Comparison of ENCODE assay signal across 19 cellular contexts in the genomic region with DNA sequence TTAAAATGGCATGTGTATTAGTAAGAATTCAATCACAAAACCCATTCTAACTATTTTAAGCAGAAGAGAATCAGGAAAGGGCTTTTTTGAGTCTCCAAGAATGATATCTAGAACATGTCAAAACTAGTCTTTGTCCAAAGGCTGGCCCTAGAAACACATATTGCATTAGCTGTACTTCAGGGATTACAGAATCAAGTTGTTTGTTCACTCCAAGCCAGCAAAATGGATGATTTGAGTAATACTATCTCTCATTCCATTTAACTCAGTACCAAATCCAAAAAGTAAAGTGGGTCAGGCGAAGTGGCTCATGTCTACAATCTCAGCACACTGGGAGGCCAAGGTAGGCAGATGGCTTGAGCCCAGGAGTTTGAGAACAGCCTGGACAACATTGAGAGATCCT. TPM values are rescaled to one million over a fixed set of nuclear protein-coding genes. Genes with fewer than 3 reads are reported as not detected.
A peak's percentile ranks its signal among the peaks of the same experiment; 100 is the strongest.
DNase-seq lines count a peak whose midpoint lies in the region; ATAC-seq and TF ChIP-seq lines count a peak whose summit lies in the region.
"Had no signal": no experiment of that assay in that cellular context is flagged by ENCODE, and none has a peak within 500 bp of the region (broad histone marks: within the 10 kb centered on the region; RNA-seq: fewer than 3 reads in every experiment).

No MANE protein-coding gene starts in this region.

- DNase-seq in cardiac muscle cell (ENCODE audit: low read depth in 1 of 2, low spot score in 1 of 2) (peak in 1 of 2 donors; percentile 3), left ventricle myocardium inferior (no peak), cerebellar cortex (ENCODE audit: low spot score) (peak; percentile 29), fibroblast of the aortic adventitia (ENCODE audit: low read depth) (peak; percentile 26), trophoblast cell (no peak), GM19238 (ENCODE audit: insufficient read length, low spot score) (no peak)
- DNase-seq in activated naive CD8-positive, alpha-beta T cell treated with anti-CD3 and anti-CD28 coated beads for 36 hours = no peak
- DNase-seq: DMS 273 treated with DMSO at 0.1 percent for 48 hours, H7, IMR-90, Karpas-422, MM.1S, NCI-H1092 treated with DMSO at 0.1 percent for 48 hours, NCI-H2081 treated with DMSO at 0.1 percent for 48 hours, NCI-H2227 treated with DMSO at 0.1 percent for 48 hours, NCI-H524 had no signal

- no peaks in the 10 kb centered on the region for H3K79me2 ChIP-seq in trophoblast cell (ENCODE audit: control insufficient read depth, insufficient read depth, low read length, poor library complexity)

- no peaks in the 10 kb centered on the region for H3K27me3 Mint-ChIP-seq in activated naive CD8-positive, alpha-beta T cell treated with anti-CD3 and anti-CD28 coated beads for 36 hours

- H3K4ac ChIP-seq in trophoblast cell (ENCODE audit: low read depth, low read length) = no peak overlapping the region

- H3K27ac Mint-ChIP-seq in activated naive CD8-positive, alpha-beta T cell treated with anti-CD3 and anti-CD28 coated beads for 36 hours = no peak overlapping the region

- H3K36me3 ChIP-seq in cardiac muscle cell (peaks cover 19% of the 10 kb centered on the region), left ventricle myocardium inferior (peaks cover 25% of the 10 kb centered on the region), trophoblast cell (ENCODE audit: control insufficient read depth in 1 of 2, insufficient read depth in 2 of 2, low read length in 2 of 2) (peaks cover 0 to 3% of the 10 kb centered on the region in 2 experiments)

- H3K27ac ChIP-seq in cardiac muscle cell (peak overlapping the region; percentile 63), left ventricle myocardium inferior (replicated peaks) (no peak overlapping the region), trophoblast cell (ENCODE audit: low read depth, low read length) (no peak overlapping the region)
- H3K27ac ChIP-seq: C4-2B, PC-9 had no signal

- H2BK120ac ChIP-seq in trophoblast cell (ENCODE audit: insufficient read depth, low read length, poor library complexity) = no peak overlapping the region

- ATAC-seq in HG02763 (IDR thresholded peaks at IDR 0.05; ENCODE audit: unreplicated experiment) = no peak

- TF ChIP-seq CTCF in cardiac muscle cell (IDR thresholded peaks at IDR 0.05; ENCODE audit: low read depth, low read length) (no peak), left ventricle myocardium inferior (IDR thresholded peaks at IDR 0.05; ENCODE audit: borderline replicate concordance) (no peak), fibroblast of the aortic adventitia (IDR thresholded peaks at IDR 0.05; ENCODE audit: insufficient read depth, low read length) (no peak)

- WGBS in trophoblast cell (ENCODE audit: extremely low coverage, insufficient coverage, insufficient read length) = no CpG with 5 or more reads among the region's 1 CpG

- no peak overlapping the region for H3K14ac ChIP-seq in trophoblast cell (ENCODE audit: low read length)

- H3K4me2 ChIP-seq in trophoblast cell (ENCODE audit: low read length) = no peak overlapping the region
- H3K4me2 ChIP-seq: PC-9 had no signal

- H3K27me3 ChIP-seq in cardiac muscle cell = no peaks in the 10 kb centered on the region
- H3K27me3 ChIP-seq in left ventricle myocardium inferior (ENCODE audit: low read depth) = no peaks in the 10 kb centered on the region
- no peaks in the 10 kb centered on the region for H3K27me3 ChIP-seq in trophoblast cell (ENCODE audit: insufficient read depth, low read length)

- H2AFZ ChIP-seq in trophoblast cell (ENCODE audit: insufficient read depth, low read length, poor library complexity) = no peak overlapping the region
- H2AFZ ChIP-seq: PC-9 had no signal

- no peak overlapping the region for H3K23ac ChIP-seq in trophoblast cell (ENCODE audit: low read length)

- no peaks in the 10 kb centered on the region for H3K9me3 ChIP-seq in cardiac muscle cell (ENCODE audit: low read depth)
- H3K9me3 ChIP-seq in left ventricle myocardium inferior (replicated peaks) = no peaks in the 10 kb centered on the region
- H3K9me3 ChIP-seq in trophoblast cell (ENCODE audit: insufficient read depth, low read depth, low read length) = no peaks in the 10 kb centered on the region

- H4K91ac ChIP-seq in trophoblast cell (ENCODE audit: low read depth, low read length) = no peak overlapping the region

- no peaks in the 10 kb centered on the region for H3K9me3 Mint-ChIP-seq in activated naive CD8-positive, alpha-beta T cell treated with anti-CD3 and anti-CD28 coated beads for 36 hours

- H3K4me3 ChIP-seq in cardiac muscle cell (no peak overlapping the region), left ventricle myocardium inferior (no peak overlapping the region), fibroblast of the aortic adventitia (ENCODE audit: low read depth, low read length) (no peak overlapping the region), trophoblast cell (ENCODE audit: low read depth, low read length) (no peak overlapping the region)
- H3K4me3 ChIP-seq: PC-9 had no signal

- H3K9ac ChIP-seq in trophoblast cell (ENCODE audit: low read length) = no peak overlapping the region

- H3K18ac ChIP-seq in trophoblast cell (ENCODE audit: low read length) = no peak overlapping the region

- no peaks in the 10 kb centered on the region for H3K79me1 ChIP-seq in trophoblast cell (ENCODE audit: low read length)

- H2AK5ac ChIP-seq in trophoblast cell (ENCODE audit: low read length) = no peak overlapping the region

- no peak overlapping the region for H2BK5ac ChIP-seq in trophoblast cell (ENCODE audit: low read depth, low read length, poor library complexity)

- H3K4me3 Mint-ChIP-seq in activated naive CD8-positive, alpha-beta T cell treated with anti-CD3 and anti-CD28 coated beads for 36 hours = no peak overlapping the region

- H3K36me3 Mint-ChIP-seq in activated naive CD8-positive, alpha-beta T cell treated with anti-CD3 and anti-CD28 coated beads for 36 hours = peaks cover 22% of the 10 kb centered on the region

- no peak overlapping the region for H4K8ac ChIP-seq in trophoblast cell (ENCODE audit: low read depth, low read length)

- intact Hi-C loops in left ventricle myocardium inferior (cut with micrococcal nuclease) = no loop called here

- H4K12ac ChIP-seq in trophoblast cell (ENCODE audit: low read depth, low read length) = no peak overlapping the region

- H2BK12ac ChIP-seq in trophoblast cell (ENCODE audit: low read length) = no peak overlapping the region

- peaks cover 5% of the 10 kb centered on the region for H3K4me1 Mint-ChIP-seq in activated naive CD8-positive, alpha-beta T cell treated with anti-CD3 and anti-CD28 coated beads for 36 hours

- H3K4me1 ChIP-seq in cardiac muscle cell (ENCODE audit: low read depth) = peaks cover 15% of the 10 kb centered on the region
- peaks cover 16% of the 10 kb centered on the region for H3K4me1 ChIP-seq in left ventricle myocardium inferior
- H3K4me1 ChIP-seq in trophoblast cell (ENCODE audit: control insufficient read depth in 1 of 2, insufficient read depth in 2 of 2, low read length in 2 of 2) = no peaks in the 10 kb centered on the region

RNA-seq across cellular contexts. Expression of gene ATF2, which starts 41.3 kb away (rescaled TPM):
- total RNA-seq in cardiac muscle cell (36.5 and 40.9 TPM in 2 replicates), left ventricle myocardium inferior (24.1 TPM), fibroblast of the aortic adventitia (ENCODE audit: low replicate concordance) (68.1 and 98.2 TPM in 2 replicates)
- polyA plus RNA-seq in cardiac muscle cell = 25.7 and 38.3 TPM in 2 replicates
- 10 to 100 TPM; 43.1 to 44.5 TPM for total RNA-seq in activated naive CD8-positive, alpha-beta T cell treated with anti-CD3 and anti-CD28 coated beads for 36 hours
- 24.9 and 27.7 TPM in 2 replicates for polyA plus RNA-seq in trophoblast cell (2013)

RNA-seq across cellular contexts. Expression of gene ATP5MC3, which starts 54.8 kb away (rescaled TPM):
- 300 and 457 TPM in 2 replicates for total RNA-seq in cardiac muscle cell
- 1,477 and 2,044 TPM in 2 replicates for polyA plus RNA-seq in cardiac muscle cell
- 1,059 TPM for total RNA-seq in left ventricle myocardium inferior
- total RNA-seq in fibroblast of the aortic adventitia (ENCODE audit: low replicate concordance) = 61.2 and 168 TPM in 2 replicates
- 100 to 1,000 TPM; 472 to 484 TPM for total RNA-seq in activated naive CD8-positive, alpha-beta T cell treated with anti-CD3 and anti-CD28 coated beads for 36 hours
- polyA plus RNA-seq in trophoblast cell (2013) = 290 and 302 TPM in 2 replicates

Comparison
In these comparisons a context has a peak if more than half of its experiments do, and no peak if none do; other contexts are left out.
1. DNase-seq: peak in cerebellar cortex (single experiment) and fibroblast of the aortic adventitia (single experiment); none in left ventricle myocardium inferior (single experiment), activated naive CD8-positive, alpha-beta T cell treated with anti-CD3 and anti-CD28 coated beads for 36 hours (single experiment), trophoblast cell (0 of 2) and GM19238 (single experiment).